Comparison of ENCODE assay signal across 8 cellular contexts in the genomic region with DNA sequence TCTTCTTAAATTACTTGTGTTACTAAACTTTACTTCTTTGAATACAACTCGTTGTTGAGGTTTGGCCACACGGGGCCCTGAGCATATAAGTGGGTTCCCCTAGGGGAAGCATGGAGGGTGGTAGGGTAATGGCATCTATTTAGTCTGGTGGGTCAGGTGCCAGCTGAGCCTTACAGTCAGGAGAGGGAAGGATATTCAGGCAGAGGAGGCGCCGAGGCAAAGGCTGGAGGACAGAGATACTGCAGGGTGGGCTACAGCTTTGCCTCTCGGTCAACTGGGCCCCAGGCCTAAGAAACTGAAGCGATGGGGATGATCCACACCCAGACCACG. TPM values are rescaled to one million over a fixed set of nuclear protein-coding genes. Genes with fewer than 3 reads are reported as not detected.
A peak's percentile ranks its signal among the peaks of the same experiment; 100 is the strongest.
DNase-seq lines count a peak whose midpoint lies in the region; ATAC-seq and TF ChIP-seq lines count a peak whose summit lies in the region.

No MANE protein-coding gene starts in this region.

- ATAC-seq in stimulated activated naive B cell treated with anti-CD40 and anti-IgM and Interleukin-4, amounts not matched to agents 10 μg/mL and 1 μg/mL and 100 μg/mL, for 72 hours (replicated peaks): peak; percentile 12 to 17

- peak overlapping the region; percentile 95 to 97 for H3K4me3 Mint-ChIP-seq in stimulated activated naive B cell treated with anti-CD40 and anti-IgM and Interleukin-4, amounts not matched to agents 10 μg/mL and 1 μg/mL and 100 μg/mL, for 72 hours

- in situ Hi-C loops in HAP-1 (cut with MboI; ENCODE audit: low sequenced_read_pairs): no loop called here

- H3K36me3 Mint-ChIP-seq in stimulated activated naive B cell treated with anti-CD40 and anti-IgM and Interleukin-4, amounts not matched to agents 10 μg/mL and 1 μg/mL and 100 μg/mL, for 72 hours: peaks cover 32% of the 10 kb centered on the region in 2 donors

- no peaks in the 10 kb centered on the region for H3K9me3 ChIP-seq in HAP-1
- H3K9me3 ChIP-seq in left ventricle myocardium inferior (replicated peaks): no peaks in the 10 kb centered on the region

- H3K27me3 Mint-ChIP-seq in stimulated activated naive B cell treated with anti-CD40 and anti-IgM and Interleukin-4, amounts not matched to agents 10 μg/mL and 1 μg/mL and 100 μg/mL, for 72 hours: no peaks in the 10 kb centered on the region

- peak overlapping the region; percentile 98 for H3K27ac Mint-ChIP-seq in stimulated activated naive B cell treated with anti-CD40 and anti-IgM and Interleukin-4, amounts not matched to agents 10 μg/mL and 1 μg/mL and 100 μg/mL, for 72 hours

- H3K4me3 ChIP-seq in GM06990 (replicated peaks; ENCODE audit: low read depth, low read length) (peak overlapping the region; percentile 99), HAP-1 (peak overlapping the region; percentile 97), left ventricle myocardium inferior (peak overlapping the region; percentile 94)

- H3K4me1 ChIP-seq in HAP-1: peaks cover 5% of the 10 kb centered on the region
- H3K4me1 ChIP-seq in left ventricle myocardium inferior: peaks cover 43% of the 10 kb centered on the region

- no peaks in the 10 kb centered on the region for H3K27me3 ChIP-seq in GM06990 (replicated peaks; ENCODE audit: control insufficient read depth, insufficient read depth, low read length)
- H3K27me3 ChIP-seq in HAP-1 (ENCODE audit: low read depth): no peaks in the 10 kb centered on the region
- no peaks in the 10 kb centered on the region for H3K27me3 ChIP-seq in left ventricle myocardium inferior (ENCODE audit: low read depth)

- DNase-seq in GM06990 (ENCODE audit: extremely low read depth, insufficient read length): no peak
- DNase-seq in HAP-1 (ENCODE audit: low spot score in 2 of 2): no peak
- DNase-seq in left ventricle myocardium inferior: no peak
- DNase-seq in stimulated activated naive B cell treated with anti-CD40 and anti-IgM and Interleukin-4, amounts not matched to agents 10 μg/mL and 1 μg/mL and 100 μg/mL, for 72 hours: no peak
- DNase-seq in NCI-H2107 treated with DMSO at 0.1 percent for 48 hours (lab: John Stamatoyannopoulos, UW; ENCODE audit: unreplicated experiment): no peak
- DNase-seq in SHP77 treated with DMSO at 0.1 percent for 48 hours (lab: John Stamatoyannopoulos, UW): no peak
- DNase-seq in ecto neural progenitor cell (ENCODE audit: low spot score): no peak

- TF ChIP-seq CTCF in GM06990 (IDR thresholded peaks at IDR 0.05; ENCODE audit: insufficient read depth, low read length, poor library complexity, severe bottlenecking): no peak
- no peak for TF ChIP-seq CTCF in VCaP (conservative IDR thresholded peaks at IDR 0.05)
- no peak for TF ChIP-seq CTCF in left ventricle myocardium inferior (IDR thresholded peaks at IDR 0.05; ENCODE audit: borderline replicate concordance)

- H3K27ac ChIP-seq in VCaP: peak overlapping the region; percentile 85
- peak overlapping the region; percentile 84 for H3K27ac ChIP-seq in left ventricle myocardium inferior (replicated peaks)

- H3K4me1 Mint-ChIP-seq in stimulated activated naive B cell treated with anti-CD40 and anti-IgM and Interleukin-4, amounts not matched to agents 10 μg/mL and 1 μg/mL and 100 μg/mL, for 72 hours: peaks cover 24 to 41% of the 10 kb centered on the region in 2 donors

- intact Hi-C loops in left ventricle myocardium inferior (cut with micrococcal nuclease): no loop called here

- H3K9me3 Mint-ChIP-seq in stimulated activated naive B cell treated with anti-CD40 and anti-IgM and Interleukin-4, amounts not matched to agents 10 μg/mL and 1 μg/mL and 100 μg/mL, for 72 hours: no peaks in the 10 kb centered on the region

- H3K36me3 ChIP-seq in GM06990 (ENCODE audit: control insufficient read depth, insufficient read depth, low read length) (peaks cover 11% of the 10 kb centered on the region), HAP-1 (replicated peaks) (peaks cover 24% of the 10 kb centered on the region), left ventricle myocardium inferior (peaks cover 25% of the 10 kb centered on the region)

RNA-seq across cellular contexts. Expression of a gene that starts 0.4 kb away (rescaled TPM):
- total RNA-seq in left ventricle myocardium inferior: 14.9 TPM

RNA-seq across cellular contexts. Expression of a gene that starts 2.9 kb away (rescaled TPM):
- not detected for total RNA-seq in left ventricle myocardium inferior
